29 cellular contexts compared by ENCODE assay signal in genomic region chr13:60881507-60881906, GRCh38.
"Had no signal": no experiment of that assay in that cellular context is flagged by ENCODE, and none has a peak within 500 bp of the region (broad histone marks: within the 10 kb centered on the region; RNA-seq: fewer than 3 reads in every experiment).

No MANE protein-coding gene starts in this region.

- H3K36me3 ChIP-seq: adrenal gland, colonic mucosa, esophagus squamous epithelium, gastroesophageal sphincter, heart right ventricle, WERI-Rb-1 had no signal

- H3K4me1 ChIP-seq: adrenal gland, body of pancreas, colonic mucosa, esophagus squamous epithelium, gastroesophageal sphincter, heart right ventricle had no signal

- H3K27ac ChIP-seq: adrenal gland, body of pancreas, colonic mucosa, epithelial cell of prostate, esophagus squamous epithelium, gastroesophageal sphincter, heart right ventricle, WERI-Rb-1 had no signal

- H3K4me3 ChIP-seq: adrenal gland, body of pancreas, colonic mucosa, esophagus squamous epithelium, gastroesophageal sphincter, heart right ventricle had no signal

- DNase-seq: activated CD4-positive, alpha-beta memory T cell treated with anti-CD3 and anti-CD28 coated beads, Interleukin-2, amount 10 ng/mL, durations not matched to agents 7 days and 5 days; activated CD4-positive, alpha-beta T cell treated with anti-CD3 and anti-CD28 coated beads for 1 hour; activated CD4-positive, alpha-beta T cell treated with anti-CD3 and anti-CD28 coated beads for 4 hours; activated CD4-positive, alpha-beta T cell treated with anti-CD3 and anti-CD28 coated beads, Interleukin-2, amount 10 ng/mL, durations not matched to agents 7 days and 5 days; activated CD4-positive, alpha-beta T cell treated with anti-CD3 and anti-CD28 coated beads, Interleukin-2, amount 50 U/mL, for 4 hours; activated CD4-positive, CD25-positive, alpha-beta regulatory T cell; activated effector memory CD4-positive, alpha-beta T cell treated with anti-CD3 and anti-CD28 coated beads, Interleukin-2, amount 50 U/mL, for 16 hours; activated naive CD4-positive, alpha-beta T cell treated with anti-CD3 and anti-CD28 coated beads for 36 hours; activated naive CD8-positive, alpha-beta T cell treated with anti-CD3 and anti-CD28 coated beads for 36 hours; activated naive CD8-positive, alpha-beta T cell treated with anti-CD3 and anti-CD28 coated beads, Interleukin-2, amount 50 U/mL, for 24 hours; activated T-cell treated with anti-CD3 and anti-CD28 coated beads, Interleukin-2, amount 50 U/mL, for 48 hours; adrenal gland; amygdala; aorta; body of pancreas; caudate nucleus; colonic mucosa; effector CD8-positive, alpha-beta T cell; esophagus squamous epithelium; foreskin melanocyte; heart right ventricle; T-helper 1 cell; T-helper 17 cell; T1000; WERI-Rb-1 had no signal

- FAIRE-seq: endometrium, endothelial cell of umbilical vein had no signal

- H3K9me3 ChIP-seq: adrenal gland, body of pancreas, colonic mucosa, esophagus squamous epithelium, gastroesophageal sphincter, heart right ventricle had no signal

- H3K27me3 ChIP-seq: adrenal gland, body of pancreas, colonic mucosa, esophagus squamous epithelium, gastroesophageal sphincter, heart right ventricle had no signal
